8 cellular contexts compared by ENCODE assay signal in the genomic region with DNA sequence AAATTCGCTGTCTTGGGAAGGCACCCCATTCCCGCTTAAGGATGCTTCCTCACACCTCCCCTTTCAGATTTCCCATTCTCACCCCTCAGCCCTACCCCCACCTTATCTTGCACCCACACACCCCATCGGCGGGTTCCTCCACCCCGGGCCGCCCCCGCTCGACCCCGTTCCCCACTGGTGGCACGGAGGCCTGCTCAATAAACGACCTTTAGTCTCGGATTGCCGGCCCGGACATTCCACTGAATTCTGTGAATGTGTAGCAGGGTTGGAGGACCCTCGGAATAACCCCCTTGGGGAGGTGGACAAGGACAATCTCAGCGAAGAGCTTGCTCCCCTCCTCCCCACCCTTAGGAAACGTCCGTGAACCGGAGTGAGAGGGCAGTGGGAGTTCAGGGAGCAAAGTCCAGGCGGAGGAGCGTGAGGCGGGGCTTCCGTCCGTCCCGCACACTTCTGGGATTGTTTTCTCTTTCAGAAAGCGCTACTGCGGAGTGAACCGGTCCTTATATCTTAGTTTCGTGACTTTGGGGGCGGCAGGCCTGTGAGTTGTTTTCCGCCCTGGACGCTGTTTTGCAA. TPM values are rescaled to one million over a fixed set of nuclear protein-coding genes. Genes with fewer than 3 reads are reported as not detected.
DNase-seq lines count a peak whose midpoint lies in the region; ATAC-seq and TF ChIP-seq lines count a peak whose summit lies in the region.

No MANE protein-coding gene starts in this region.

- H3K4me3 ChIP-seq in HEK293 (ENCODE audit: low read depth, low read length) = peak overlapping the region; percentile 36
- H3K4me3 ChIP-seq in iPS-20b (ENCODE audit: low read length) = peak overlapping the region; percentile 66

- H3K27me3 Mint-ChIP-seq in activated T-helper 1 cell treated with anti-CD3 and anti-CD28 coated beads, Interleukin-12 subunit alpha, Interleukin-12 subunit beta, Interleukin-2, Interleukin-4 antibody, amounts not matched to agents 30 ng/mL and 10 ng/mL and 1 ng/mL, durations not matched to agents 14 hours and 24 hours and 36 hours (ENCODE audit: insufficient read depth) = peaks cover 45% of the 10 kb centered on the region

- H3K27ac ChIP-seq in HEK293 (ENCODE audit: extremely low read depth, low read depth, low read length) (no peak overlapping the region), iPS-20b (ENCODE audit: low read length) (no peak overlapping the region)

- H3K27ac Mint-ChIP-seq in activated T-helper 1 cell treated with anti-CD3 and anti-CD28 coated beads, Interleukin-12 subunit alpha, Interleukin-12 subunit beta, Interleukin-2, Interleukin-4 antibody, amounts not matched to agents 30 ng/mL and 10 ng/mL and 1 ng/mL, durations not matched to agents 14 hours and 24 hours and 36 hours = peak overlapping the region; percentile 26
- H3K27ac Mint-ChIP-seq in stimulated activated effector memory CD8-positive, alpha-beta T cell treated with anti-CD3 and anti-CD28 coated beads, Interleukin-12 subunit alpha, Interleukin-12 subunit beta, amount 100 ng/mL, for 72 hours = no peak overlapping the region

- H3K36me3 ChIP-seq in HEK293 (ENCODE audit: control insufficient read depth in 2 of 2, insufficient read depth in 1 of 2, low read length in 2 of 2) = peaks cover 4 to 20% of the 10 kb centered on the region in 2 experiments; a peak in 2 of 3 replicates
- H3K36me3 ChIP-seq in iPS-20b (ENCODE audit: insufficient read depth, low read depth, low read length) = peaks cover 11% of the 10 kb centered on the region; the same call in 1 of the 2 replicates

- CTCF ChIA-PET in HEK293 (lab: Yijun Ruan, JAX) = interaction anchor here (1.4 kb wide), 1 partner anchor 10 kb away, joined by 3 read pairs; no protein-coding TSS in a partner anchor

- no peaks in the 10 kb centered on the region for H3K9me3 Mint-ChIP-seq in activated T-helper 1 cell treated with anti-CD3 and anti-CD28 coated beads, Interleukin-12 subunit alpha, Interleukin-12 subunit beta, Interleukin-2, Interleukin-4 antibody, amounts not matched to agents 30 ng/mL and 10 ng/mL and 1 ng/mL, durations not matched to agents 14 hours and 24 hours and 36 hours
- no peaks in the 10 kb centered on the region for H3K9me3 Mint-ChIP-seq in stimulated activated effector memory CD8-positive, alpha-beta T cell treated with anti-CD3 and anti-CD28 coated beads, Interleukin-12 subunit alpha, Interleukin-12 subunit beta, amount 100 ng/mL, for 72 hours

- H3K9ac ChIP-seq in iPS-20b (ENCODE audit: low read depth, low read length) = no peak overlapping the region

- H3K4me1 ChIP-seq in HEK293 (ENCODE audit: control insufficient read depth, insufficient read depth, low read length) (no peaks in the 10 kb centered on the region), iPS-20b (ENCODE audit: insufficient read depth, low read length) (peaks cover 7% of the 10 kb centered on the region; the same call in 1 of the 2 replicates)

- ATAC-seq in stimulated activated effector memory CD8-positive, alpha-beta T cell treated with anti-CD3 and anti-CD28 coated beads, Interleukin-12 subunit alpha, Interleukin-12 subunit beta, amount 100 ng/mL, for 72 hours = no peak
- ATAC-seq in HG02870 (IDR thresholded peaks at IDR 0.05; ENCODE audit: unreplicated experiment) = no peak
- ATAC-seq in HG02840 (IDR thresholded peaks at IDR 0.05; ENCODE audit: low FRiP score, unreplicated experiment) = no peak
- ATAC-seq in GM18520 (IDR thresholded peaks at IDR 0.05; ENCODE audit: unreplicated experiment) = no peak

- intact Hi-C loops in activated T-helper 1 cell treated with anti-CD3 and anti-CD28 coated beads, Interleukin-12 subunit alpha, Interleukin-12 subunit beta, Interleukin-2, Interleukin-4 antibody, amounts not matched to agents 30 ng/mL and 10 ng/mL and 1 ng/mL, durations not matched to agents 14 hours and 24 hours and 36 hours (cut with micrococcal nuclease) = no loop called here

- peaks cover 74% of the 10 kb centered on the region for H3K4me1 Mint-ChIP-seq in activated T-helper 1 cell treated with anti-CD3 and anti-CD28 coated beads, Interleukin-12 subunit alpha, Interleukin-12 subunit beta, Interleukin-2, Interleukin-4 antibody, amounts not matched to agents 30 ng/mL and 10 ng/mL and 1 ng/mL, durations not matched to agents 14 hours and 24 hours and 36 hours (ENCODE audit: low read depth)
- peaks cover 76% of the 10 kb centered on the region for H3K4me1 Mint-ChIP-seq in stimulated activated effector memory CD8-positive, alpha-beta T cell treated with anti-CD3 and anti-CD28 coated beads, Interleukin-12 subunit alpha, Interleukin-12 subunit beta, amount 100 ng/mL, for 72 hours

- H3K4me3 Mint-ChIP-seq in activated T-helper 1 cell treated with anti-CD3 and anti-CD28 coated beads, Interleukin-12 subunit alpha, Interleukin-12 subunit beta, Interleukin-2, Interleukin-4 antibody, amounts not matched to agents 30 ng/mL and 10 ng/mL and 1 ng/mL, durations not matched to agents 14 hours and 24 hours and 36 hours = peak overlapping the region; percentile 71
- peak overlapping the region; percentile 91 for H3K4me3 Mint-ChIP-seq in stimulated activated effector memory CD8-positive, alpha-beta T cell treated with anti-CD3 and anti-CD28 coated beads, Interleukin-12 subunit alpha, Interleukin-12 subunit beta, amount 100 ng/mL, for 72 hours

- no peak for TF ChIP-seq CTCF in HEK293 (tag by site-specific recombination; IDR thresholded peaks at IDR 0.05)

- no peaks in the 10 kb centered on the region for H3K9me3 ChIP-seq in HEK293 (ENCODE audit: control insufficient read depth, insufficient read depth, low read depth, low read length)
- H3K9me3 ChIP-seq in iPS-20b (ENCODE audit: insufficient read depth, low read depth, low read length) = peaks cover 3% of the 10 kb centered on the region; the same call in 1 of the 2 replicates

- H3K36me3 Mint-ChIP-seq in activated T-helper 1 cell treated with anti-CD3 and anti-CD28 coated beads, Interleukin-12 subunit alpha, Interleukin-12 subunit beta, Interleukin-2, Interleukin-4 antibody, amounts not matched to agents 30 ng/mL and 10 ng/mL and 1 ng/mL, durations not matched to agents 14 hours and 24 hours and 36 hours (ENCODE audit: low read depth) = peaks cover 47% of the 10 kb centered on the region
- H3K36me3 Mint-ChIP-seq in stimulated activated effector memory CD8-positive, alpha-beta T cell treated with anti-CD3 and anti-CD28 coated beads, Interleukin-12 subunit alpha, Interleukin-12 subunit beta, amount 100 ng/mL, for 72 hours = peaks cover 50% of the 10 kb centered on the region

- H3K27me3 ChIP-seq in iPS-20b (ENCODE audit: insufficient read depth, low read length) = peaks cover 98% of the 10 kb centered on the region

- POLR2A ChIA-PET in HEK293 (lab: Yijun Ruan, JAX) = interaction anchor here (0.6 to 1.6 kb wide), 3 partner anchors 9 to 86 kb away, joined by 4 to 7 read pairs (median 5); partner anchors contain the start of genes CCDC142 and TTC31

- no peak for DNase-seq in activated T-helper 1 cell treated with anti-CD3 and anti-CD28 coated beads, Interleukin-12 subunit alpha, Interleukin-12 subunit beta, Interleukin-2, Interleukin-4 antibody, amounts not matched to agents 30 ng/mL and 10 ng/mL and 1 ng/mL, durations not matched to agents 14 hours and 24 hours and 36 hours (ENCODE audit: low spot score)
- no peak for DNase-seq in stimulated activated effector memory CD8-positive, alpha-beta T cell treated with anti-CD3 and anti-CD28 coated beads, Interleukin-12 subunit alpha, Interleukin-12 subunit beta, amount 100 ng/mL, for 72 hours (ENCODE audit: low spot score in 2 of 2)
- no peak for DNase-seq in NK-92 (lab: John Stamatoyannopoulos, UW; ENCODE audit: unreplicated experiment)

TF ChIP-seq in HEK293, 187 proteins besides CTCF, POLR2A, EP300 and RAD21 (continues in another document):
- TF ChIP-seq KLF9 (tag by site-specific recombination; IDR thresholded peaks at IDR 0.05; ENCODE audit: low read depth) (no peak), MEIS1 (CRISPR knock-in tag; IDR thresholded peaks at IDR 0.05; ENCODE audit: borderline replicate concordance) (no peak)
- TF ChIP-seq, protein P1, sequence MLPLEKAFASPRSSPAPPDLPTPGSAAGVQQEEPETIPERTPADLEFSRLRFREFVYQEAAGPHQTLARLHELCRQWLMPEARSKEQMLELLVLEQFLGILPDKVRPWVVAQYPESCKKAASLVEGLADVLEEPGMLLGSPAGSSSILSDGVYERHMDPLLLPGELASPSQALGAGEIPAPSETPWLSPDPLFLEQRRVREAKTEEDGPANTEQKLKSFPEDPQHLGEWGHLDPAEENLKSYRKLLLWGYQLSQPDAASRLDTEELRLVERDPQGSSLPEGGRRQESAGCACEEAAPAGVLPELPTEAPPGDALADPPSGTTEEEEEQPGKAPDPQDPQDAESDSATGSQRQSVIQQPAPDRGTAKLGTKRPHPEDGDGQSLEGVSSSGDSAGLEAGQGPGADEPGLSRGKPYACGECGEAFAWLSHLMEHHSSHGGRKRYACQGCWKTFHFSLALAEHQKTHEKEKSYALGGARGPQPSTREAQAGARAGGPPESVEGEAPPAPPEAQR (tag by site-specific recombination; IDR thresholded peaks at IDR 0.05) = no peak

RNA-seq across cellular contexts. Expression of gene LBX2, which starts 2.8 kb away (rescaled TPM):
- 0.54 and 1.1 TPM in 2 replicates for total RNA-seq in activated T-helper 1 cell treated with anti-CD3 and anti-CD28 coated beads, Interleukin-12 subunit alpha, Interleukin-12 subunit beta, Interleukin-2, Interleukin-4 antibody, amounts not matched to agents 30 ng/mL and 10 ng/mL and 1 ng/mL, durations not matched to agents 14 hours and 24 hours and 36 hours

RNA-seq across cellular contexts. Expression of gene PCGF1, which starts 5.3 kb away (rescaled TPM):
- total RNA-seq in activated T-helper 1 cell treated with anti-CD3 and anti-CD28 coated beads, Interleukin-12 subunit alpha, Interleukin-12 subunit beta, Interleukin-2, Interleukin-4 antibody, amounts not matched to agents 30 ng/mL and 10 ng/mL and 1 ng/mL, durations not matched to agents 14 hours and 24 hours and 36 hours = 41.9 and 45.0 TPM in 2 replicates

RNA-seq across cellular contexts. Expression of gene TLX2, which starts 12.0 kb away (rescaled TPM):
- total RNA-seq in activated T-helper 1 cell treated with anti-CD3 and anti-CD28 coated beads, Interleukin-12 subunit alpha, Interleukin-12 subunit beta, Interleukin-2, Interleukin-4 antibody, amounts not matched to agents 30 ng/mL and 10 ng/mL and 1 ng/mL, durations not matched to agents 14 hours and 24 hours and 36 hours = 1.2 and 1.5 TPM in 2 replicates

RNA-seq across cellular contexts. Expression of gene TTC31, which starts 19.4 kb away (rescaled TPM):
- total RNA-seq in activated T-helper 1 cell treated with anti-CD3 and anti-CD28 coated beads, Interleukin-12 subunit alpha, Interleukin-12 subunit beta, Interleukin-2, Interleukin-4 antibody, amounts not matched to agents 30 ng/mL and 10 ng/mL and 1 ng/mL, durations not matched to agents 14 hours and 24 hours and 36 hours = 30.2 and 32.2 TPM in 2 replicates

RNA-seq across cellular contexts. Expression of gene CCDC142, which starts 19.4 kb away (rescaled TPM):
- total RNA-seq in activated T-helper 1 cell treated with anti-CD3 and anti-CD28 coated beads, Interleukin-12 subunit alpha, Interleukin-12 subunit beta, Interleukin-2, Interleukin-4 antibody, amounts not matched to agents 30 ng/mL and 10 ng/mL and 1 ng/mL, durations not matched to agents 14 hours and 24 hours and 36 hours = 30.4 and 36.3 TPM in 2 replicates
